Comparison of ENCODE assay signal across 24 cellular contexts in the genomic region with DNA sequence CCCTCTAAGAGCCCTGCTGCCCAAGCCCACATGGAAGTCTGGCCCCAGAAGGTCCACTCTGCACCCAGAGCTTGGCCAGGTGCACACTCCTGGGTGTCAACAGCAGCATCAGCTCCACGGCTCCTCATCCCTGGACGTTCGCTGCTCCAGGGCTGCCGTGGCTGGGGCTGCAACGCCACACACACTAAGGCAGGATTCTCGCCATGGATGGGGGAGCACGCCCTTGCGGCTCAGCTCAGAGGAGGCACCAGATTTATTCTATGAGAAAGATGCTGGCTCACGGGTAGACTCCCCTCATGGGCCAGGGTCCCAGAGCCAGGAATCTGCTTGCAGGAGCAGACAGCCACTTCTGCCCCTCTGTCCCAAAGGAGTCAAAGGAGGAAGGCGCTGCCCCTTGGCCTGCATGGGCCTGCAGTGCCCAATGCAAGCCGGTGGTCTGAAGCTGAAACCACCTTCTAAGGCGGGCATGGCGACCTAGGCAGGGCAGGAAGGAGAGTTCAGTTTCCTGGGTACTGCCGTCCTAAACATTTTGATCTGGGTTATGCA. TPM values are rescaled to one million over a fixed set of nuclear protein-coding genes. Genes with fewer than 3 reads are reported as not detected.
DNase-seq lines count a peak whose midpoint lies in the region; ATAC-seq, FAIRE-seq and TF ChIP-seq lines count a peak whose summit lies in the region.
"Had no signal": no experiment of that assay in that cellular context is flagged by ENCODE, and none has a peak within 500 bp of the region (broad histone marks: within the 10 kb centered on the region; RNA-seq: fewer than 3 reads in every experiment).

No MANE protein-coding gene starts in this region.

- 89% methylated on average over 14 of the region's 14 CpGs; no CpG with 5 or more reads in 1 of the 2 experiments for WGBS in H1 (ENCODE audit: extremely low coverage in 1 of 2, insufficient coverage in 1 of 2, insufficient read length in 1 of 2, insufficient replicate concordance in 2 of 2, low coverage in 1 of 2, low lambda C conversion rate in 2 of 2, missing lambda C conversion rate in 1 of 2), 2 experiments

- H2BK15ac ChIP-seq in H1 (ENCODE audit: low read length), result no peak overlapping the region

- H3K9ac ChIP-seq in H1 (replicated peaks in 1 of 4; ENCODE audit: extremely low read depth in 1 of 4, low read depth in 3 of 4, low read length in 3 of 4), result no peak overlapping the region

- H4K91ac ChIP-seq in H1 (replicated peaks; ENCODE audit: insufficient read length, low read length), result no peak overlapping the region

- POLR2A ChIA-PET in H1 (lab: Charles Lee; ENCODE audit: partially characterized antibody), result no interaction called here

- H3K79me2 ChIP-seq in H1 (ENCODE audit: control insufficient read depth in 1 of 2, insufficient read depth in 2 of 2, low read length in 2 of 2), result no peaks in the 10 kb centered on the region

- H3K56ac ChIP-seq in H1 (replicated peaks; ENCODE audit: insufficient read length, low read depth, low read length), result no peak overlapping the region

- intact Hi-C loops in Right ventricle myocardium superior (cut with DNase I) (no loop called here), lower lobe of right lung (cut with DNase I) (no loop called here), upper lobe of right lung (cut with DNase I) (no loop called here)

- no peaks in the 10 kb centered on the region for H3K36me3 ChIP-seq in right atrium auricular region
- no peaks in the 10 kb centered on the region for H3K36me3 ChIP-seq in H1 (ENCODE audit: control insufficient read depth in 2 of 4, insufficient read depth in 4 of 4, low read length in 3 of 4)
- H3K36me3 ChIP-seq in lower lobe of right lung, result no peaks in the 10 kb centered on the region
- no peaks in the 10 kb centered on the region for H3K36me3 ChIP-seq in upper lobe of right lung

- H3K4ac ChIP-seq in H1 (replicated peaks; ENCODE audit: insufficient read length, low read depth, low read length), result no peak overlapping the region

- no peaks in the 10 kb centered on the region for H3K27me3 ChIP-seq in right atrium auricular region
- H3K27me3 ChIP-seq in H1 (replicated peaks in 1 of 4; ENCODE audit: control insufficient read depth in 3 of 4, extremely low read depth in 1 of 4, insufficient read depth in 3 of 4, low read length in 3 of 4), result no peaks in the 10 kb centered on the region
- H3K27me3 ChIP-seq in lower lobe of right lung (ENCODE audit: low read depth), result no peaks in the 10 kb centered on the region
- no peaks in the 10 kb centered on the region for H3K27me3 ChIP-seq in upper lobe of right lung

- no peak for TF ChIP-seq EP300 in H1 (IDR thresholded peaks at IDR 0.05; ENCODE audit: borderline replicate concordance in 1 of 2, low read depth in 2 of 2, low read length in 2 of 2)

- no peak overlapping the region for H2BK12ac ChIP-seq in H1 (ENCODE audit: low read depth, low read length)

- no peak for FAIRE-seq in H1 (lab: Jason Lieb, UNC)
- FAIRE-seq: A549, D721Med, GM19239, H54 had no signal

- DNase-seq in Right ventricle myocardium superior (peak; percentile 32), right atrium auricular region (ENCODE audit: low spot score) (no peak), H1 (ENCODE audit: low read depth in 1 of 2, low spot score in 2 of 2) (no peak), lower lobe of right lung (peak; percentile 24), upper lobe of right lung (peak; percentile 44), MV-4-11 (lab: John Stamatoyannopoulos, UW) (no peak), T-helper 1 cell (no peak)
- DNase-seq: DMS53, EL, GF-D8, Karpas-422, NCI-H1694, NCI-H2081, NCI-H2171, NCI-H345, NCI-H524, NCI-H774 had no signal

- no peak overlapping the region; the same call in 1 of the 2 replicates for H2BK20ac ChIP-seq in H1 (ENCODE audit: low read length)

- no peaks in the 10 kb centered on the region for H4K20me1 ChIP-seq in H1 (replicated peaks in 1 of 2; ENCODE audit: control insufficient read depth in 1 of 2, insufficient read depth in 2 of 2, low read length in 2 of 2)

- no peak overlapping the region for H2BK5ac ChIP-seq in H1 (ENCODE audit: low read depth, low read length)

- TF ChIP-seq CTCF in right atrium auricular region (IDR thresholded peaks at IDR 0.05), result no peak
- TF ChIP-seq CTCF in H1 (IDR thresholded peaks at IDR 0.05; ENCODE audit: control extremely low read depth in 1 of 3, insufficient read depth in 1 of 3, low read depth in 1 of 3, low read length in 3 of 3), result no peak
- TF ChIP-seq CTCF in lower lobe of right lung (IDR thresholded peaks at IDR 0.05), result no peak
- TF ChIP-seq CTCF in upper lobe of right lung (IDR thresholded peaks at IDR 0.05), result no peak

- H4K8ac ChIP-seq in H1 (ENCODE audit: extremely low read depth, insufficient read depth, low read length), result peak overlapping the region; percentile 48

- H3K4me1 ChIP-seq in right atrium auricular region, result no peaks in the 10 kb centered on the region
- H3K4me1 ChIP-seq in H1 (replicated peaks in 1 of 4; ENCODE audit: control insufficient read depth in 3 of 4, insufficient read depth in 4 of 4, low read length in 3 of 4), result no peaks in the 10 kb centered on the region; a peak in 1 of 7 replicates
- H3K4me1 ChIP-seq in lower lobe of right lung, result no peaks in the 10 kb centered on the region
- no peaks in the 10 kb centered on the region for H3K4me1 ChIP-seq in upper lobe of right lung
- H3K4me1 ChIP-seq: A549 had no signal

- no peak overlapping the region for H3K14ac ChIP-seq in H1 (ENCODE audit: insufficient read length)

- no peak overlapping the region for H3K18ac ChIP-seq in H1 (ENCODE audit: extremely low read depth, low read length)

- H3K23ac ChIP-seq in H1 (ENCODE audit: insufficient read length), result no peak overlapping the region

- no peak overlapping the region for H3K4me2 ChIP-seq in H1 (ENCODE audit: insufficient read depth in 1 of 2, low read depth in 2 of 2, low read length in 2 of 2)
- H3K4me2 ChIP-seq: A549 had no signal

- H3K4me3 ChIP-seq in right atrium auricular region (no peak overlapping the region), H1 (ENCODE audit: extremely low read depth in 1 of 4, insufficient read depth in 2 of 4, low read depth in 3 of 4, low read length in 4 of 4) (no peak overlapping the region), lower lobe of right lung (no peak overlapping the region), upper lobe of right lung (no peak overlapping the region)
- H3K4me3 ChIP-seq: A549 had no signal

- no peak overlapping the region for H2BK120ac ChIP-seq in H1 (replicated peaks; ENCODE audit: low read depth, low read length)

- TF ChIP-seq POLR2A in H1 (IDR thresholded peaks at IDR 0.05; ENCODE audit: control extremely low read depth in 1 of 2, low read depth in 2 of 2, low read length in 2 of 2), result no peak

- H3K23me2 ChIP-seq in H1 (ENCODE audit: low read depth, low read length), result peaks cover 3% of the 10 kb centered on the region; the same call in 1 of the 2 replicates

- no peak overlapping the region for H3K27ac ChIP-seq in right atrium auricular region
- no peak overlapping the region for H3K27ac ChIP-seq in H1 (ENCODE audit: low read depth, low read length)
- no peak overlapping the region for H3K27ac ChIP-seq in lower lobe of right lung
- H3K27ac ChIP-seq in upper lobe of right lung, result no peak overlapping the region
- H3K27ac ChIP-seq: A549 had no signal

- H2AFZ ChIP-seq in H1 (ENCODE audit: low read length), result no peak overlapping the region

- no peak overlapping the region for H4K5ac ChIP-seq in H1 (ENCODE audit: insufficient read length, low read depth, low read length)

- CTCF ChIA-PET in H1 (lab: Charles Lee; ENCODE audit: partially characterized antibody), result interaction anchor here (0.6 to 1.8 kb wide), 5 partner anchors 9 to 306 kb away, joined by 3 to 7 read pairs (median 4); no protein-coding TSS in a partner anchor

- no peaks in the 10 kb centered on the region for H3K9me3 ChIP-seq in right atrium auricular region
- peaks cover 7 to 8% of the 10 kb centered on the region in 2 experiments; a peak in 3 of 4 replicates for H3K9me3 ChIP-seq in H1 (ENCODE audit: insufficient read depth in 2 of 2, low read depth in 1 of 2, low read length in 1 of 2)
- H3K9me3 ChIP-seq in lower lobe of right lung, result no peaks in the 10 kb centered on the region
- H3K9me3 ChIP-seq in upper lobe of right lung, result no peaks in the 10 kb centered on the region

- no peak overlapping the region for H2AK5ac ChIP-seq in H1 (ENCODE audit: low read depth, low read length)

- ATAC-seq in Right ventricle myocardium superior (ENCODE audit: poor library complexity) (no peak), lower lobe of right lung (no peak), upper lobe of right lung (no peak)
- ATAC-seq: A549, Panc1 had no signal

- TF ChIP-seq RAD21 in H1 (IDR thresholded peaks at IDR 0.05 in 1 of 2, conservative IDR thresholded peaks at IDR 0.05 in 1 of 2; ENCODE audit: low read depth in 2 of 2, low read length in 2 of 2), result no peak

- H3K79me1 ChIP-seq in H1 (ENCODE audit: low read depth, low read length), result no peaks in the 10 kb centered on the region

TF ChIP-seq in H1, 55 proteins besides CTCF, POLR2A, EP300 and RAD21 (continues in another document):
- TF ChIP-seq RFX5 (IDR thresholded peaks at IDR 0.05; ENCODE audit: borderline replicate concordance, low read depth, low read length) (no peak), POLR2AphosphoS5 (IDR thresholded peaks at IDR 0.05; ENCODE audit: low read depth, low read length) (no peak), SIRT6 (IDR thresholded peaks at IDR 0.05; ENCODE audit: low read length) (no peak)
- TF ChIP-seq, protein P1, sequence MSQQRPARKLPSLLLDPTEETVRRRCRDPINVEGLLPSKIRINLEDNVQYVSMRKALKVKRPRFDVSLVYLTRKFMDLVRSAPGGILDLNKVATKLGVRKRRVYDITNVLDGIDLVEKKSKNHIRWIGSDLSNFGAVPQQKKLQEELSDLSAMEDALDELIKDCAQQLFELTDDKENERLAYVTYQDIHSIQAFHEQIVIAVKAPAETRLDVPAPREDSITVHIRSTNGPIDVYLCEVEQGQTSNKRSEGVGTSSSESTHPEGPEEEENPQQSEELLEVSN (IDR thresholded peaks at IDR 0.05), result no peak

RNA-seq across cellular contexts. Expression of a gene that starts 42.1 kb away (rescaled TPM):
- 1.9 TPM for total RNA-seq in Right ventricle myocardium superior
- total RNA-seq in right atrium auricular region, result 1 to 10 TPM in 1 of 2 donors, under 1 TPM in 1; 0.35 to 1.5 TPM
- total RNA-seq in H1 (2021; fragmentation: NEBNext Ultra II Directional; extraction: Animal tissue kit (Norgen Biotek cat#: 25700)), result 3.1 and 4.8 TPM in 2 replicates
- 2.2 and 2.6 TPM in 2 replicates for polyA plus RNA-seq in H1 (2011; rRNA removed)
- polyA plus RNA-seq in H1 (2011; cell fraction: cytosol; rRNA removed), result 2.7 TPM
- 8.9 TPM for polyA plus RNA-seq in H1 (2011; cell fraction: nucleus; rRNA removed)
- polyA plus RNA-seq in H1 (2012, experiment 1 of 2), result 2.5 to 4.7 TPM (median 3.4 TPM) in 4 replicates
- polyA plus RNA-seq in H1 (2012, experiment 2 of 2), result 2.7 TPM
- 2.8 TPM for polyA plus RNA-seq in H1 (2013, experiment 1 of 2)
- 2.5 TPM for polyA plus RNA-seq in H1 (2013, experiment 2 of 2)
- polyA minus RNA-seq in H1 (2011; rRNA and poly(A)+ RNA removed), result 3.9 TPM in 2 replicates
- 0.29 TPM for polyA minus RNA-seq in H1 (2011; cell fraction: cytosol; rRNA and poly(A)+ RNA removed)
- 5.8 TPM for polyA minus RNA-seq in H1 (2011; cell fraction: nucleus; rRNA and poly(A)+ RNA removed)
- total RNA-seq in lower lobe of right lung, result 9.0 TPM
- 0.52 TPM for total RNA-seq in upper lobe of right lung
- total RNA-seq: B cell, M059J had no signal

Comparison
In these comparisons a context has a peak if more than half of its experiments do, and no peak if none do; other contexts are left out.
1. DNase-seq: peak in Right ventricle myocardium superior (single experiment), lower lobe of right lung (single experiment) and upper lobe of right lung (single experiment); none in right atrium auricular region (single experiment), H1 (0 of 2), MV-4-11 (single experiment) and T-helper 1 cell (0 of 5).